In genomic region chr17:45787044-45787443, GRCh38 we compare ENCODE assay signal across 20 cellular contexts. TPM values are rescaled to one million over a fixed set of nuclear protein-coding genes. Genes with fewer than 3 reads are reported as not detected.
A peak's percentile ranks its signal among the peaks of the same experiment; 100 is the strongest.
DNase-seq lines count a peak whose midpoint lies in the region; ATAC-seq lines count a peak whose summit lies in the region.
"Had no signal": no experiment of that assay in that cellular context is flagged by ENCODE, and none has a peak within 500 bp of the region (broad histone marks: within the 10 kb centered on the region; RNA-seq: fewer than 3 reads in every experiment).

No MANE protein-coding gene starts in this region.

- in situ Hi-C loops in G401 (cut with HindIII; ENCODE audit: low sequenced_read_pairs) = no loop called here
- in situ Hi-C loops in SK-MEL-5 (cut with HindIII; ENCODE audit: low pct_unique_long_range_greater_than_20kb, low sequenced_read_pairs) = no loop called here

- no peak overlapping the region for H3K18ac ChIP-seq in neuronal stem cell (ENCODE audit: low read length)

- no peak overlapping the region for H2AFZ ChIP-seq in neuronal stem cell (ENCODE audit: low read length)

- ATAC-seq in HG03139 (IDR thresholded peaks at IDR 0.05; ENCODE audit: unreplicated experiment) (no peak), HG02852 (IDR thresholded peaks at IDR 0.05; ENCODE audit: unreplicated experiment) (no peak)

- H3K36me3 ChIP-seq in neuronal stem cell (replicated peaks in 1 of 2; ENCODE audit: control insufficient read depth in 2 of 2, insufficient read depth in 2 of 2, low read length in 2 of 2) = no peaks in the 10 kb centered on the region
- H3K36me3 ChIP-seq: HAP-1 had no signal

- H2BK12ac ChIP-seq in neuronal stem cell (ENCODE audit: low read length) = peak overlapping the region; percentile 69

- no peak overlapping the region for H3K4ac ChIP-seq in neuronal stem cell (ENCODE audit: low read length)

- H2AK5ac ChIP-seq in neuronal stem cell (ENCODE audit: low read depth, low read length) = no peak overlapping the region

- no peak overlapping the region for H2BK120ac ChIP-seq in neuronal stem cell (ENCODE audit: low read depth, low read length)

- peaks cover 2 to 12% of the 10 kb centered on the region in 2 donors for H3K4me1 ChIP-seq in neuronal stem cell (ENCODE audit: control insufficient read depth in 2 of 2, insufficient read depth in 1 of 2, low read depth in 1 of 2, low read length in 2 of 2)

- 100% methylated on average over 1 of the region's 3 CpGs; no CpG with 5 or more reads in 1 of the 2 donors for WGBS in neuronal stem cell (ENCODE audit: extremely low coverage in 2 of 2, insufficient read length in 2 of 2, insufficient replicate concordance in 1 of 2), 2 donors

- H3K9me3 ChIP-seq in neuronal stem cell (replicated peaks in 1 of 2; ENCODE audit: control insufficient read depth in 2 of 2, insufficient read depth in 1 of 2, low read depth in 1 of 2, low read length in 2 of 2) = no peaks in the 10 kb centered on the region
- H3K9me3 ChIP-seq: HAP-1, SK-N-SH had no signal

- no peak overlapping the region for H3K14ac ChIP-seq in neuronal stem cell (ENCODE audit: low read length)

- no peak overlapping the region for H3K4me3 ChIP-seq in neuronal stem cell (ENCODE audit: low read length in 2 of 2)
- H3K4me3 ChIP-seq: HAP-1 had no signal

- H3K4me2 ChIP-seq in neuronal stem cell (ENCODE audit: insufficient read depth, low read length, poor library complexity, severe bottlenecking) = no peak overlapping the region
- H3K4me2 ChIP-seq: SK-N-SH had no signal

- peak overlapping the region; percentile 9 for H4K91ac ChIP-seq in neuronal stem cell (ENCODE audit: low read depth, low read length, poor library complexity)

- H2BK15ac ChIP-seq in neuronal stem cell (ENCODE audit: low read length) = no peak overlapping the region

- DNase-seq in G401 (ENCODE audit: low spot score) (peak; percentile 50), SK-MEL-5 (ENCODE audit: low read depth, low spot score) (peak; percentile 23), foreskin melanocyte (peak; percentile 14), neuronal stem cell (ENCODE audit: low spot score) (no peak), mesenteric fat pad (ENCODE audit: low spot score) (no peak), AG08395 (ENCODE audit: low spot score) (no peak)
- DNase-seq: DND-41, NCI-H146, NCI-H2029 treated with DMSO at 0.1 percent for 48 hours, NCI-H2171 treated with DMSO at 0.1 percent for 48 hours, NCI-H446, NCI-H69, Right ventricle myocardium superior had no signal

- H4K8ac ChIP-seq in neuronal stem cell (ENCODE audit: low read depth, low read length) = no peak overlapping the region

- no peak overlapping the region for H2BK5ac ChIP-seq in neuronal stem cell (ENCODE audit: low read length)

- no peak overlapping the region for H3K9ac ChIP-seq in neuronal stem cell (ENCODE audit: low read depth, low read length, poor library complexity)
- H3K9ac ChIP-seq: SK-N-SH had no signal

- no peaks in the 10 kb centered on the region for H3K79me1 ChIP-seq in neuronal stem cell (ENCODE audit: low read depth, low read length)

- no peak overlapping the region for H3K27ac ChIP-seq in neuronal stem cell (replicated peaks; ENCODE audit: low read length)

- H3K27me3 ChIP-seq in neuronal stem cell (ENCODE audit: control insufficient read depth in 3 of 3, insufficient read depth in 3 of 3, low read depth in 1 of 3, low read length in 3 of 3) = peaks cover 0 to 96% (median 27%) of the 10 kb centered on the region in 3 experiments

- no peak overlapping the region for H3K23ac ChIP-seq in neuronal stem cell (ENCODE audit: low read depth, low read length, poor library complexity)

RNA-seq across cellular contexts. Expression of gene CRHR1, which starts 2.9 kb away (rescaled TPM):
- not detected in 2 replicates for total RNA-seq in G401 (2014; rRNA removed; shearing (Covaris generic))
- total RNA-seq in SK-MEL-5 (2014; rRNA removed; shearing (Covaris generic)) = 0.27 and 0.48 TPM in 2 replicates
- 0.73 and 1.5 TPM in 2 replicates for polyA plus RNA-seq in SK-MEL-5 (2015; cell fraction: cytosol; rRNA removed)
- 0.33 and 1.9 TPM in 2 replicates for polyA plus RNA-seq in SK-MEL-5 (2015; cell fraction: nucleus; rRNA removed)
- polyA plus RNA-seq in neuronal stem cell (2013, experiment 1 of 2) = 2.5 TPM
- polyA plus RNA-seq in neuronal stem cell (2013, experiment 2 of 2) = 2.4 TPM
- not detected for total RNA-seq in mesenteric fat pad
- total RNA-seq: A673, LHCN-M2, OCI-LY7, Right ventricle myocardium superior had no signal

RNA-seq across cellular contexts. Expression of gene SPPL2C, which starts 57.6 kb away (rescaled TPM):
- not detected in 2 replicates for total RNA-seq in G401 (2014; rRNA removed; shearing (Covaris generic))
- total RNA-seq in SK-MEL-5 (2014; rRNA removed; shearing (Covaris generic)) = not detected in 2 replicates
- not detected in 2 replicates for polyA plus RNA-seq in SK-MEL-5 (2015; cell fraction: cytosol; rRNA removed)
- polyA plus RNA-seq in SK-MEL-5 (2015; cell fraction: nucleus; rRNA removed) = not detected in 2 replicates
- polyA plus RNA-seq in neuronal stem cell (2013, experiment 1 of 2) = not detected
- not detected for polyA plus RNA-seq in neuronal stem cell (2013, experiment 2 of 2)
- not detected for total RNA-seq in mesenteric fat pad
- total RNA-seq: A673, LHCN-M2, OCI-LY7, Right ventricle myocardium superior had no signal
- polyA plus RNA-seq: SK-N-SH had no signal

Comparison
In these comparisons a context has a peak if more than half of its experiments do, and no peak if none do; other contexts are left out.
1. DNase-seq: peak in G401 (single experiment), SK-MEL-5 (single experiment) and foreskin melanocyte (single experiment); none in neuronal stem cell (single experiment), mesenteric fat pad (single experiment) and AG08395 (single experiment).